1 cellular context compared by ENCODE assay signal in genomic region chr3:37934631-37935289, GRCh38.
TF ChIP-seq lines count a peak whose summit lies in the region.

No MANE protein-coding gene starts in this region.

TF ChIP-seq in HCT116, 20 proteins besides CTCF, POLR2A, EP300 and RAD21 (continued from another document):
- TF ChIP-seq ZBTB33 (IDR thresholded peaks at IDR 0.05; ENCODE audit: extremely low read depth, insufficient replicate concordance, low read length) (no peak), SP1 (IDR thresholded peaks at IDR 0.05; ENCODE audit: low read depth) (no peak), POLR2AphosphoS5 (IDR thresholded peaks at IDR 0.05; ENCODE audit: low read depth, low read length) (no peak), CEBPB (IDR thresholded peaks at IDR 0.05; ENCODE audit: low read depth) (no peak)
